In the genomic region with DNA sequence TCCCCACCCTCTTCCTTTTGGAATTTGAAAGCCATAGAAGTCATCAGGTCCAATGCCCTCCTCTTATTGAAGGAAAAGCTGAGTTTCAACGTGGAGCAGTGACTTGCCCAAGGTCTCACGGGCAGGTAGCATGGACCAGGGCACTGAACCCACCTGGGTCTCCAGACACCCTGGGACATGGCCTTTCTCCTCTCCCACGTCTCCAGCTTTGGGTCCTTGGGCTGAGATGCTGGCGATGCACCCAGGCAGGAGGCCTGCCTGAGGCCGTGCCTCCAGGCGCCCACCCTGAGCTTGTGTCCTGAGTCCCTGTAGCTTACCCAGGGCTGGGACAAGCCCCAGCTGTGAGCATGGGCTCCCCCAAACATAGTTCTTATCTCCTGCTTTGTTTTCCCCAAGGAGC, we compare ENCODE assay signal across 13 cellular contexts. TPM values are rescaled to one million over a fixed set of nuclear protein-coding genes. Genes with fewer than 3 reads are reported as not detected.
DNase-seq lines count a peak whose midpoint lies in the region; ATAC-seq and TF ChIP-seq lines count a peak whose summit lies in the region.
"Had no signal": no experiment of that assay in that cellular context is flagged by ENCODE, and none has a peak within 500 bp of the region (broad histone marks: within the 10 kb centered on the region; RNA-seq: fewer than 3 reads in every experiment).

No MANE protein-coding gene starts in this region.

- peaks cover 10% of the 10 kb centered on the region for H3K36me3 ChIP-seq in mesodermal cell (ENCODE audit: control insufficient read depth, insufficient read depth, low read length)
- no peaks in the 10 kb centered on the region for H3K36me3 ChIP-seq in thymus (ENCODE audit: control insufficient read depth, insufficient read depth)

- CTCF ChIA-PET in activated naive CD4-positive, alpha-beta T cell treated with anti-CD3 and anti-CD28 coated beads for 36 hours (lab: Charles Lee), result interaction anchor here (0.6 to 4.6 kb wide), 13 partner anchors 9 to 191 kb away, joined by 3 to 48 read pairs (median 5); no protein-coding TSS in a partner anchor

- 87 to 93% methylated on average over 6 of the region's 6 CpGs for WGBS in mesodermal cell (ENCODE audit: insufficient coverage in 2 of 2), 2 experiments
- WGBS in thymus, result 95% methylated on average over 6 of the region's 6 CpGs

- H3K27me3 Mint-ChIP-seq in activated naive CD4-positive, alpha-beta T cell treated with anti-CD3 and anti-CD28 coated beads for 36 hours (ENCODE audit: low read depth), result no peaks in the 10 kb centered on the region
- H3K27me3 Mint-ChIP-seq in activated naive CD8-positive, alpha-beta T cell treated with anti-CD3 and anti-CD28 coated beads for 36 hours, result no peaks in the 10 kb centered on the region

- peaks cover 94% of the 10 kb centered on the region for H3K4me1 Mint-ChIP-seq in activated naive CD4-positive, alpha-beta T cell treated with anti-CD3 and anti-CD28 coated beads for 36 hours (ENCODE audit: low read depth)
- peaks cover 89% of the 10 kb centered on the region for H3K4me1 Mint-ChIP-seq in activated naive CD8-positive, alpha-beta T cell treated with anti-CD3 and anti-CD28 coated beads for 36 hours

- no peaks in the 10 kb centered on the region for H3K9me3 Mint-ChIP-seq in activated naive CD4-positive, alpha-beta T cell treated with anti-CD3 and anti-CD28 coated beads for 36 hours
- H3K9me3 Mint-ChIP-seq in activated naive CD8-positive, alpha-beta T cell treated with anti-CD3 and anti-CD28 coated beads for 36 hours, result no peaks in the 10 kb centered on the region

- no peak for DNase-seq in activated naive CD4-positive, alpha-beta T cell treated with anti-CD3 and anti-CD28 coated beads for 36 hours
- DNase-seq in activated naive CD4-positive, alpha-beta T cell treated with anti-CD3 and anti-CD28 coated beads, Interleukin-2, amount 50 U/mL, for 16 hours, result no peak
- DNase-seq in activated naive CD8-positive, alpha-beta T cell treated with anti-CD3 and anti-CD28 coated beads for 36 hours, result no peak
- DNase-seq in germinal center (ENCODE audit: low spot score), result no peak
- DNase-seq: AML-193, body of pancreas, heart right ventricle, NCI-H1436, T1000 had no signal

- intact Hi-C loops in activated naive CD4-positive, alpha-beta T cell treated with anti-CD3 and anti-CD28 coated beads for 36 hours (cut with micrococcal nuclease), result loop anchor here (5.0 kb wide), 2 partner anchors 113 to 532 kb away; no protein-coding TSS in a partner anchor

- ATAC-seq in HG03460 (IDR thresholded peaks at IDR 0.05; ENCODE audit: unreplicated experiment) (no peak), SK-N-SH treated with all-trans-retinoic acid at 6 μM for 48 hours (no peak)
- ATAC-seq: body of pancreas, heart right ventricle had no signal

- H3K4me3 ChIP-seq in mesodermal cell (ENCODE audit: extremely low read depth, insufficient read depth, low read length, poor library complexity, severe bottlenecking) (no peak overlapping the region), thymus (ENCODE audit: low read length) (no peak overlapping the region)
- H3K4me3 ChIP-seq: body of pancreas, heart right ventricle had no signal

- H3K36me3 Mint-ChIP-seq in activated naive CD4-positive, alpha-beta T cell treated with anti-CD3 and anti-CD28 coated beads for 36 hours (ENCODE audit: low read depth), result peaks cover 8% of the 10 kb centered on the region
- H3K36me3 Mint-ChIP-seq in activated naive CD8-positive, alpha-beta T cell treated with anti-CD3 and anti-CD28 coated beads for 36 hours, result peaks cover 13% of the 10 kb centered on the region

- H3K9me3 ChIP-seq in mesodermal cell (ENCODE audit: control insufficient read depth, low read length) (no peaks in the 10 kb centered on the region), thymus (ENCODE audit: control insufficient read depth) (no peaks in the 10 kb centered on the region)
- H3K9me3 ChIP-seq: body of pancreas, heart right ventricle had no signal

- peak overlapping the region; percentile 96 for H3K27ac Mint-ChIP-seq in activated naive CD4-positive, alpha-beta T cell treated with anti-CD3 and anti-CD28 coated beads for 36 hours
- H3K27ac Mint-ChIP-seq in activated naive CD8-positive, alpha-beta T cell treated with anti-CD3 and anti-CD28 coated beads for 36 hours, result peak overlapping the region; percentile 88

- H3K27me3 ChIP-seq in thymus (ENCODE audit: control insufficient read depth, insufficient read depth), result no peaks in the 10 kb centered on the region
- H3K27me3 ChIP-seq: body of pancreas, heart right ventricle had no signal

- H3K4me1 ChIP-seq in mesodermal cell (ENCODE audit: control insufficient read depth, insufficient read depth, low read length, poor library complexity, severe bottlenecking) (peaks cover 55% of the 10 kb centered on the region), thymus (ENCODE audit: control insufficient read depth, insufficient read depth, low read length) (peaks cover 45% of the 10 kb centered on the region)
- H3K4me1 ChIP-seq: body of pancreas had no signal

- H3K27ac ChIP-seq in mesodermal cell (ENCODE audit: low read depth, low read length, severe bottlenecking) (peak overlapping the region; percentile 36), thymus (ENCODE audit: low read depth) (peak overlapping the region; percentile 83)
- H3K27ac ChIP-seq: body of pancreas had no signal

- peak overlapping the region; percentile 42 for H3K4me3 Mint-ChIP-seq in activated naive CD4-positive, alpha-beta T cell treated with anti-CD3 and anti-CD28 coated beads for 36 hours
- H3K4me3 Mint-ChIP-seq in activated naive CD8-positive, alpha-beta T cell treated with anti-CD3 and anti-CD28 coated beads for 36 hours, result peak overlapping the region; percentile 80

TF ChIP-seq in SK-N-SH treated with all-trans-retinoic acid at 6 μM for 48 hours, 23 proteins besides CTCF, POLR2A, EP300 and RAD21:
- TF ChIP-seq ISL1 (CRISPR knock-in tag; IDR thresholded peaks at IDR 0.05) (no peak), SNAI2 (CRISPR knock-in tag; IDR thresholded peaks at IDR 0.05) (no peak), ZC3H10 (CRISPR knock-in tag; IDR thresholded peaks at IDR 0.05) (no peak), TCF4 (CRISPR knock-in tag; IDR thresholded peaks at IDR 0.05; ENCODE audit: borderline replicate concordance) (no peak), OSR1 (CRISPR knock-in tag; IDR thresholded peaks at IDR 0.05) (no peak), ARNTL (CRISPR knock-in tag; IDR thresholded peaks at IDR 0.05; ENCODE audit: borderline replicate concordance, low read depth) (no peak), ESRRG (CRISPR knock-in tag; IDR thresholded peaks at IDR 0.05) (no peak), CSDC2 (CRISPR knock-in tag; IDR thresholded peaks at IDR 0.05) (no peak), ZFP30 (CRISPR knock-in tag; IDR thresholded peaks at IDR 0.05) (no peak)
- TF ChIP-seq, protein P1, sequence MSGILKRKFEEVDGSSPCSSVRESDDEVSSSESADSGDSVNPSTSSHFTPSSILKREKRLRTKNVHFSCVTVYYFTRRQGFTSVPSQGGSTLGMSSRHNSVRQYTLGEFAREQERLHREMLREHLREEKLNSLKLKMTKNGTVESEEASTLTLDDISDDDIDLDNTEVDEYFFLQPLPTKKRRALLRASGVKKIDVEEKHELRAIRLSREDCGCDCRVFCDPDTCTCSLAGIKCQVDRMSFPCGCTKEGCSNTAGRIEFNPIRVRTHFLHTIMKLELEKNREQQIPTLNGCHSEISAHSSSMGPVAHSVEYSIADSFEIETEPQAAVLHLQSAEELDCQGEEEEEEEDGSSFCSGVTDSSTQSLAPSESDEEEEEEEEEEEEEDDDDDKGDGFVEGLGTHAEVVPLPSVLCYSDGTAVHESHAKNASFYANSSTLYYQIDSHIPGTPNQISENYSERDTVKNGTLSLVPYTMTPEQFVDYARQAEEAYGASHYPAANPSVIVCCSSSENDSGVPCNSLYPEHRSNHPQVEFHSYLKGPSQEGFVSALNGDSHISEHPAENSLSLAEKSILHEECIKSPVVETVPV (CRISPR knock-in tag; IDR thresholded peaks at IDR 0.05), result no peak
TF ChIP-seq in SK-N-SH treated with all-trans-retinoic acid at 6 μM for 48 hours: peak in this region for 0.

RNA-seq across cellular contexts. Expression of a gene that starts 21.4 kb away (rescaled TPM):
- total RNA-seq in activated naive CD4-positive, alpha-beta T cell treated with anti-CD3 and anti-CD28 coated beads for 36 hours, result 10 to 100 TPM; 19.1 to 19.7 TPM
- 10 to 100 TPM; 14.3 to 17.4 TPM for total RNA-seq in activated naive CD8-positive, alpha-beta T cell treated with anti-CD3 and anti-CD28 coated beads for 36 hours
- polyA plus RNA-seq in mesodermal cell (2013, experiment 1 of 2), result 6.3 TPM
- 5.4 TPM for polyA plus RNA-seq in mesodermal cell (2013, experiment 2 of 2)
- polyA plus RNA-seq in thymus, result 31.6 TPM

RNA-seq across cellular contexts. Expression of a gene that starts 51.8 kb away (rescaled TPM):
- 1 to 10 TPM; 4.9 to 6.3 TPM for total RNA-seq in activated naive CD4-positive, alpha-beta T cell treated with anti-CD3 and anti-CD28 coated beads for 36 hours
- total RNA-seq in activated naive CD8-positive, alpha-beta T cell treated with anti-CD3 and anti-CD28 coated beads for 36 hours, result 1 to 10 TPM; 5.1 to 5.3 TPM
- polyA plus RNA-seq in mesodermal cell (2013, experiment 1 of 2), result 3.7 TPM
- 4.7 TPM for polyA plus RNA-seq in mesodermal cell (2013, experiment 2 of 2)
- polyA plus RNA-seq in thymus, result 18.4 TPM
